ENCODE assay signal across 2 cellular contexts in the genomic region with DNA sequence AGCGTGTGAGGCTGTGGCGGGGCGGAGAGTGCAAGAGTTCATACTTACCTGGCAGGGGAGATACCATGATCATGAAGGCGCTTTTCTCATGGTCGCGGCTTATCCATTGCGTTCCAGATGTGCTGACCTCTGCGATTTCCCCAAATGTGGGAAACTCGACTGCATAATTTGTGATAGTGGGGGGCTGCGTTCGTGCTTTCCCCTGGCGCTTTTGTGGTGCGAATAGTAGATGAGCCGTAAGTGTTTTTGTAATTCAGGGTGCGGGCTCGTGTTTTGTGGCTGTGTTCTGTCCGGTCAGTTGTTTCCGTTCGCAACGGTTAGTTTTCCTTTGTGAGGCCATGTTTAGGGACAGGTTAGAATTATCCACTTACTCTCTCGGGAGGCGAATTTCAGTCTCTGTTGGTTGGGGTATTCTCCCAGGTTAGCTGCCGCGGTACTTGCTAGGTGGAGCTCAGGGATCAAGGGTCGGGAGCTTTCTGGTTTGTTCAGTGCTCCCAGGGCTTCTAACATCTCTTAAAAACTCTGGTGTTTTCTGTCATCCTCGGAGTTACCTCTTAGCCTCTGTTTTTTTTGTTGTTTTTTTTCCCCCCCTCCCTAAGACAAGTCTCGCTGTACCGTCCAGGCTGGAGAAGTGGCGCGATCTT.
TF ChIP-seq lines count a peak whose summit lies in the region.

No MANE protein-coding gene starts in this region.

TF ChIP-seq in HCT116, 20 proteins besides CTCF, POLR2A, EP300 and RAD21 (continued from another document):
- TF ChIP-seq CEBPB (IDR thresholded peaks at IDR 0.05; ENCODE audit: low read depth) (peak; percentile 83), SP1 (IDR thresholded peaks at IDR 0.05; ENCODE audit: low read depth) (peak; percentile 93), SIN3A (IDR thresholded peaks at IDR 0.05; ENCODE audit: low read depth) (peak; percentile 100), CBX3 (IDR thresholded peaks at IDR 0.05; ENCODE audit: low read depth) (peak; percentile 98), ELF1 (IDR thresholded peaks at IDR 0.05; ENCODE audit: borderline replicate concordance, low read depth) (peak; percentile 42; the same call in 1 of the 2 replicates), TCF7L2 (IDR thresholded peaks at IDR 0.05; ENCODE audit: borderline replicate concordance, extremely low read depth, insufficient read depth, insufficient read length) (peak; percentile 51), JUND (IDR thresholded peaks at IDR 0.05) (peak; percentile 95), YY1 (IDR thresholded peaks at IDR 0.05; ENCODE audit: extremely low read depth, insufficient replicate concordance, low read depth, low read length) (peak; percentile 89)
- TF ChIP-seq, protein P1, sequence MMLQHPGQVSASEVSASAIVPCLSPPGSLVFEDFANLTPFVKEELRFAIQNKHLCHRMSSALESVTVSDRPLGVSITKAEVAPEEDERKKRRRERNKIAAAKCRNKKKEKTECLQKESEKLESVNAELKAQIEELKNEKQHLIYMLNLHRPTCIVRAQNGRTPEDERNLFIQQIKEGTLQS (IDR thresholded peaks at IDR 0.05) = peak; percentile 84

TF ChIP-seq in SK-N-SH treated with all-trans-retinoic acid at 6 μM for 48 hours, 23 proteins besides CTCF, POLR2A, EP300 and RAD21 (continued from another document):
- TF ChIP-seq, protein P2, sequence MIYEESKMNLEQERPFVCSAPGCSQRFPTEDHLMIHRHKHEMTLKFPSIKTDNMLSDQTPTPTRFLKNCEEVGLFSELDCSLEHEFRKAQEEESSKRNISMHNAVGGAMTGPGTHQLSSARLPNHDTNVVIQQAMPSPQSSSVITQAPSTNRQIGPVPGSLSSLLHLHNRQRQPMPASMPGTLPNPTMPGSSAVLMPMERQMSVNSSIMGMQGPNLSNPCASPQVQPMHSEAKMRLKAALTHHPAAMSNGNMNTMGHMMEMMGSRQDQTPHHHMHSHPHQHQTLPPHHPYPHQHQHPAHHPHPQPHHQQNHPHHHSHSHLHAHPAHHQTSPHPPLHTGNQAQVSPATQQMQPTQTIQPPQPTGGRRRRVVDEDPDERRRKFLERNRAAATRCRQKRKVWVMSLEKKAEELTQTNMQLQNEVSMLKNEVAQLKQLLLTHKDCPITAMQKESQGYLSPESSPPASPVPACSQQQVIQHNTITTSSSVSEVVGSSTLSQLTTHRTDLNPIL (CRISPR knock-in tag; IDR thresholded peaks at IDR 0.05; ENCODE audit: low read depth) = peak; percentile 95
- TF ChIP-seq ZNF70 (CRISPR knock-in tag; IDR thresholded peaks at IDR 0.05) = peak; percentile 16; the same call in 1 of the 2 replicates
- TF ChIP-seq GLIS3 (CRISPR knock-in tag; IDR thresholded peaks at IDR 0.05) = peak; percentile 99
- TF ChIP-seq, protein P3, sequence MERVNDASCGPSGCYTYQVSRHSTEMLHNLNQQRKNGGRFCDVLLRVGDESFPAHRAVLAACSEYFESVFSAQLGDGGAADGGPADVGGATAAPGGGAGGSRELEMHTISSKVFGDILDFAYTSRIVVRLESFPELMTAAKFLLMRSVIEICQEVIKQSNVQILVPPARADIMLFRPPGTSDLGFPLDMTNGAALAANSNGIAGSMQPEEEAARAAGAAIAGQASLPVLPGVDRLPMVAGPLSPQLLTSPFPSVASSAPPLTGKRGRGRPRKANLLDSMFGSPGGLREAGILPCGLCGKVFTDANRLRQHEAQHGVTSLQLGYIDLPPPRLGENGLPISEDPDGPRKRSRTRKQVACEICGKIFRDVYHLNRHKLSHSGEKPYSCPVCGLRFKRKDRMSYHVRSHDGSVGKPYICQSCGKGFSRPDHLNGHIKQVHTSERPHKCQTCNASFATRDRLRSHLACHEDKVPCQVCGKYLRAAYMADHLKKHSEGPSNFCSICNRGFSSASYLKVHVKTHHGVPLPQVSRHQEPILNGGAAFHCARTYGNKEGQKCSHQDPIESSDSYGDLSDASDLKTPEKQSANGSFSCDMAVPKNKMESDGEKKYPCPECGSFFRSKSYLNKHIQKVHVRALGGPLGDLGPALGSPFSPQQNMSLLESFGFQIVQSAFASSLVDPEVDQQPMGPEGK (CRISPR knock-in tag; IDR thresholded peaks at IDR 0.05; ENCODE audit: borderline replicate concordance) = peak; percentile 99
- TF ChIP-seq ZNF8 (CRISPR knock-in tag; IDR thresholded peaks at IDR 0.05) = peak; percentile 30; the same call in 1 of the 2 replicates
- TF ChIP-seq ESRRG (CRISPR knock-in tag; IDR thresholded peaks at IDR 0.05) = peak; percentile 93
- TF ChIP-seq TCF4 (CRISPR knock-in tag; IDR thresholded peaks at IDR 0.05; ENCODE audit: borderline replicate concordance) = peak; percentile 27; the same call in 1 of the 2 replicates
- TF ChIP-seq CSDC2 (CRISPR knock-in tag; IDR thresholded peaks at IDR 0.05) = peak; percentile 94; the same call in 1 of the 2 replicates
- TF ChIP-seq ZC3H10 (CRISPR knock-in tag; IDR thresholded peaks at IDR 0.05) = peak; percentile 55; the same call in 1 of the 2 replicates
- TF ChIP-seq, protein P4, sequence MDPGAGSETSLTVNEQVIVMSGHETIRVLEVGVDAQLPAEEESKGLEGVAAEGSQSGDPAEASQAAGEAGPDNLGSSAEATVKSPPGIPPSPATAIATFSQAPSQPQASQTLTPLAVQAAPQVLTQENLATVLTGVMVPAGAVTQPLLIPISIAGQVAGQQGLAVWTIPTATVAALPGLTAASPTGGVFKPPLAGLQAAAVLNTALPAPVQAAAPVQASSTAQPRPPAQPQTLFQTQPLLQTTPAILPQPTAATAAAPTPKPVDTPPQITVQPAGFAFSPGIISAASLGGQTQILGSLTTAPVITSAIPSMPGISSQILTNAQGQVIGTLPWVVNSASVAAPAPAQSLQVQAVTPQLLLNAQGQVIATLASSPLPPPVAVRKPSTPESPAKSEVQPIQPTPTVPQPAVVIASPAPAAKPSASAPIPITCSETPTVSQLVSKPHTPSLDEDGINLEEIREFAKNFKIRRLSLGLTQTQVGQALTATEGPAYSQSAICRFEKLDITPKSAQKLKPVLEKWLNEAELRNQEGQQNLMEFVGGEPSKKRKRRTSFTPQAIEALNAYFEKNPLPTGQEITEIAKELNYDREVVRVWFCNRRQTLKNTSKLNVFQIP (CRISPR knock-in tag; IDR thresholded peaks at IDR 0.05; ENCODE audit: borderline replicate concordance, low read depth) = peak; percentile 78; the same call in 1 of the 2 replicates
